In genomic region chr4:7721984-7722551, GRCh38 we compare ENCODE assay signal across 13 cellular contexts.
DNase-seq lines count a peak whose midpoint lies in the region; ATAC-seq and TF ChIP-seq lines count a peak whose summit lies in the region.
"Had no signal": no experiment of that assay in that cellular context is flagged by ENCODE, and none has a peak within 500 bp of the region (broad histone marks: within the 10 kb centered on the region; RNA-seq: fewer than 3 reads in every experiment).

No MANE protein-coding gene starts in this region.

- TF ChIP-seq CTCF in left ventricle myocardium inferior (IDR thresholded peaks at IDR 0.05; ENCODE audit: borderline replicate concordance) (peak; percentile 29), NB4 (IDR thresholded peaks at IDR 0.05; ENCODE audit: low read depth, low read length) (peak; percentile 19), retinal pigment epithelial cell (conservative IDR thresholded peaks at IDR 0.05; ENCODE audit: low read depth, low read length) (peak; percentile 62)

- H3K9me3 ChIP-seq in left ventricle myocardium inferior (replicated peaks): no peaks in the 10 kb centered on the region
- H3K9me3 ChIP-seq: mucosa of descending colon had no signal

- H3K27me3 ChIP-seq in left ventricle myocardium inferior (ENCODE audit: low read depth): peaks cover 22% of the 10 kb centered on the region

- ATAC-seq in left cardiac atrium: no peak
- ATAC-seq in GM18505 (IDR thresholded peaks at IDR 0.05; ENCODE audit: unreplicated experiment): no peak
- ATAC-seq: mucosa of descending colon had no signal

- H3K4me3 ChIP-seq in left ventricle myocardium inferior (no peak overlapping the region), NB4 (ENCODE audit: low read depth, low read length) (no peak overlapping the region), retinal pigment epithelial cell (ENCODE audit: low read length) (no peak overlapping the region)
- H3K4me3 ChIP-seq: mucosa of descending colon had no signal

- no peak for DNase-seq in left ventricle myocardium inferior
- no peak for DNase-seq in left cardiac atrium
- DNase-seq in NB4 (ENCODE audit: low read depth): no peak
- peak; percentile 77 for DNase-seq in dermis blood vessel endothelial cell
- DNase-seq in retinal pigment epithelial cell (ENCODE audit: low read depth): peak; percentile 9
- DNase-seq in activated T-cell treated with anti-CD3 and anti-CD28 coated beads for 4 hours: no peak
- no peak for DNase-seq in activated CD8-positive, alpha-beta memory T cell treated with anti-CD3 and anti-CD28 coated beads, Interleukin-2, amount 50 U/mL, for 48 hours
- DNase-seq: C1 segment of cervical spinal cord, mucosa of descending colon, NCI-H1436 treated with DMSO at 0.1 percent for 48 hours, retina, T-helper 2 cell had no signal

- no peaks in the 10 kb centered on the region for H3K36me3 ChIP-seq in left ventricle myocardium inferior

- intact Hi-C loops in left ventricle myocardium inferior (cut with micrococcal nuclease) (no loop called here), left cardiac atrium (cut with DNase I) (no loop called here)

- TF ChIP-seq POLR2A in NB4 (IDR thresholded peaks at IDR 0.05; ENCODE audit: extremely low read depth, insufficient read length) (no peak), GM18505 (IDR thresholded peaks at IDR 0.05; ENCODE audit: borderline replicate concordance, extremely low read depth, insufficient read depth, insufficient read length) (no peak)

- peaks cover 8% of the 10 kb centered on the region for H3K4me1 ChIP-seq in left ventricle myocardium inferior

- no peak overlapping the region for H3K27ac ChIP-seq in left ventricle myocardium inferior (replicated peaks)

Comparison
In these comparisons a context has a peak if more than half of its experiments do, and no peak if none do; other contexts are left out.
1. DNase-seq: peak in dermis blood vessel endothelial cell (single experiment) and retinal pigment epithelial cell (single experiment); none in left ventricle myocardium inferior (single experiment), left cardiac atrium (single experiment), NB4 (single experiment), activated T-cell treated with anti-CD3 and anti-CD28 coated beads for 4 hours (single experiment) and activated CD8-positive, alpha-beta memory T cell treated with anti-CD3 and anti-CD28 coated beads, Interleukin-2, amount 50 U/mL, for 48 hours (single experiment).
2. Peak in every context shown above with its lines, with median percentiles within 50 percentile points of each other: CTCF ChIP-seq.